ENCODE assay signal across 12 cellular contexts in the genomic region with DNA sequence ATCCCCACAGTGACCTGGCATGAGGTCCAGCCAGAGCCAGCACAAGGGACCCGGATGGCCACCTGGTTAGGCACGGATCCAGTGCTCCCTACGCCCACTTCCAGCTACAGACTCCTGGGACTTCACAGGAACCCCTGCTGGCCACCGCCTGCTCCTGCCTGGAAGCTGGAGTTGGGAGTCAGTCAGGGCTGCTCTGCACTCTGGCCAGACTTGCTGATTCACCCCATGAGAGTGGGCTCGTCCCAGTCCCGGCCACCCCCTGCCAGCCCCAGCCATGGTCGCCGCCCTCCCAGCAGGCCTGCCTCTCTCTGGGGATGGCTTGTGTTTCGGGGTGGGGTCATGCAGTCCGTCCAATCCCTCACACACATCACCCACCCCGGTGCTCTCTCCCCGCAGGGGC.
DNase-seq lines count a peak whose midpoint lies in the region; ATAC-seq lines count a peak whose summit lies in the region.
"Had no signal": no experiment of that assay in that cellular context is flagged by ENCODE, and none has a peak within 500 bp of the region (broad histone marks: within the 10 kb centered on the region; RNA-seq: fewer than 3 reads in every experiment).

No MANE protein-coding gene starts in this region.

- H3K27ac Mint-ChIP-seq in activated T-helper 1 cell treated with anti-CD3 and anti-CD28 coated beads, Interleukin-12 subunit alpha, Interleukin-12 subunit beta, Interleukin-2, Interleukin-4 antibody, amounts not matched to agents 30 ng/mL and 10 ng/mL and 1 ng/mL, durations not matched to agents 14 hours and 24 hours and 36 hours: no peak overlapping the region
- H3K27ac Mint-ChIP-seq: memory B cell had no signal

- peak overlapping the region; percentile 7 for H3K9ac ChIP-seq in neuronal stem cell (ENCODE audit: low read depth, low read length, poor library complexity)

- no CpG with 5 or more reads among the region's 12 CpGs for WGBS in neuronal stem cell (ENCODE audit: extremely low coverage in 2 of 2, insufficient read length in 2 of 2, insufficient replicate concordance in 1 of 2), 2 donors

- peak overlapping the region; percentile 12 for H3K14ac ChIP-seq in neuronal stem cell (ENCODE audit: low read length)

- H3K4ac ChIP-seq in neuronal stem cell (ENCODE audit: low read length): peak overlapping the region; percentile 86

- no peak overlapping the region for H2AFZ ChIP-seq in neuronal stem cell (ENCODE audit: low read length)

- peak overlapping the region; percentile 46 for H2BK15ac ChIP-seq in neuronal stem cell (ENCODE audit: low read length)

- intact Hi-C loops in Right ventricle myocardium superior (cut with DNase I): no loop called here
- intact Hi-C loops in activated T-helper 1 cell treated with anti-CD3 and anti-CD28 coated beads, Interleukin-12 subunit alpha, Interleukin-12 subunit beta, Interleukin-2, Interleukin-4 antibody, amounts not matched to agents 30 ng/mL and 10 ng/mL and 1 ng/mL, durations not matched to agents 14 hours and 24 hours and 36 hours (cut with micrococcal nuclease): no loop called here

- H2BK5ac ChIP-seq in neuronal stem cell (ENCODE audit: low read length): peak overlapping the region; percentile 73

- H3K27me3 Mint-ChIP-seq in activated T-helper 1 cell treated with anti-CD3 and anti-CD28 coated beads, Interleukin-12 subunit alpha, Interleukin-12 subunit beta, Interleukin-2, Interleukin-4 antibody, amounts not matched to agents 30 ng/mL and 10 ng/mL and 1 ng/mL, durations not matched to agents 14 hours and 24 hours and 36 hours (ENCODE audit: insufficient read depth): no peaks in the 10 kb centered on the region

- no peaks in the 10 kb centered on the region for H3K36me3 Mint-ChIP-seq in activated T-helper 1 cell treated with anti-CD3 and anti-CD28 coated beads, Interleukin-12 subunit alpha, Interleukin-12 subunit beta, Interleukin-2, Interleukin-4 antibody, amounts not matched to agents 30 ng/mL and 10 ng/mL and 1 ng/mL, durations not matched to agents 14 hours and 24 hours and 36 hours (ENCODE audit: low read depth)
- H3K36me3 Mint-ChIP-seq: memory B cell had no signal

- H3K9me3 ChIP-seq in neuronal stem cell (replicated peaks in 1 of 2; ENCODE audit: control insufficient read depth in 2 of 2, insufficient read depth in 1 of 2, low read depth in 1 of 2, low read length in 2 of 2): peaks cover 0 to 11% of the 10 kb centered on the region in 2 donors

- H4K91ac ChIP-seq in neuronal stem cell (ENCODE audit: low read depth, low read length, poor library complexity): peak overlapping the region; percentile 68

- peak overlapping the region; percentile 40 for H2BK120ac ChIP-seq in neuronal stem cell (ENCODE audit: low read depth, low read length)

- peak; percentile 51 for ATAC-seq in Right ventricle myocardium superior (ENCODE audit: poor library complexity)

- H3K27me3 ChIP-seq in neuronal stem cell (ENCODE audit: control insufficient read depth in 3 of 3, insufficient read depth in 3 of 3, low read depth in 1 of 3, low read length in 3 of 3): no peaks in the 10 kb centered on the region

- peak overlapping the region; percentile 4 for H2BK12ac ChIP-seq in neuronal stem cell (ENCODE audit: low read length)

- H3K18ac ChIP-seq in neuronal stem cell (ENCODE audit: low read length): peak overlapping the region; percentile 85

- H4K8ac ChIP-seq in neuronal stem cell (ENCODE audit: low read depth, low read length): no peak overlapping the region

- peak; percentile 31 for DNase-seq in NCI-H1092 treated with DMSO at 0.1 percent for 48 hours (lab: John Stamatoyannopoulos, UW)
- DNase-seq in NCI-H1092 (lab: John Stamatoyannopoulos, UW): no peak
- DNase-seq in Right ventricle myocardium superior: peak; percentile 61
- DNase-seq in neuronal stem cell (ENCODE audit: low spot score): no peak
- peak; percentile 49 for DNase-seq in ureter (ENCODE audit: low spot score)
- no peak for DNase-seq in activated T-helper 1 cell treated with anti-CD3 and anti-CD28 coated beads, Interleukin-12 subunit alpha, Interleukin-12 subunit beta, Interleukin-2, Interleukin-4 antibody, amounts not matched to agents 30 ng/mL and 10 ng/mL and 1 ng/mL, durations not matched to agents 14 hours and 24 hours and 36 hours (ENCODE audit: low spot score)
- no peak for DNase-seq in NCI-H526 treated with DMSO at 0.1 percent for 48 hours (lab: John Stamatoyannopoulos, UW)
- no peak for DNase-seq in SKM-1 (lab: John Stamatoyannopoulos, UW; ENCODE audit: unreplicated experiment)
- DNase-seq: stimulated activated CD4-positive, alpha-beta T cell treated with anti-CD3 and anti-CD28 coated beads, Interleukin-15, amount 100 ng/mL, for 24 hours; trophoblast cell had no signal

- H3K36me3 ChIP-seq in neuronal stem cell (replicated peaks in 1 of 2; ENCODE audit: control insufficient read depth in 2 of 2, insufficient read depth in 2 of 2, low read length in 2 of 2): no peaks in the 10 kb centered on the region

- H3K27ac ChIP-seq in neuronal stem cell (replicated peaks; ENCODE audit: low read length): no peak overlapping the region

- H3K4me3 Mint-ChIP-seq in activated T-helper 1 cell treated with anti-CD3 and anti-CD28 coated beads, Interleukin-12 subunit alpha, Interleukin-12 subunit beta, Interleukin-2, Interleukin-4 antibody, amounts not matched to agents 30 ng/mL and 10 ng/mL and 1 ng/mL, durations not matched to agents 14 hours and 24 hours and 36 hours: no peak overlapping the region
- H3K4me3 Mint-ChIP-seq: memory B cell had no signal

- H3K23ac ChIP-seq in neuronal stem cell (ENCODE audit: low read depth, low read length, poor library complexity): no peak overlapping the region

- no peaks in the 10 kb centered on the region for H3K4me1 Mint-ChIP-seq in activated T-helper 1 cell treated with anti-CD3 and anti-CD28 coated beads, Interleukin-12 subunit alpha, Interleukin-12 subunit beta, Interleukin-2, Interleukin-4 antibody, amounts not matched to agents 30 ng/mL and 10 ng/mL and 1 ng/mL, durations not matched to agents 14 hours and 24 hours and 36 hours (ENCODE audit: low read depth)
- H3K4me1 Mint-ChIP-seq: memory B cell had no signal

- H3K9me3 Mint-ChIP-seq in activated T-helper 1 cell treated with anti-CD3 and anti-CD28 coated beads, Interleukin-12 subunit alpha, Interleukin-12 subunit beta, Interleukin-2, Interleukin-4 antibody, amounts not matched to agents 30 ng/mL and 10 ng/mL and 1 ng/mL, durations not matched to agents 14 hours and 24 hours and 36 hours: peaks cover 5% of the 10 kb centered on the region

- peaks cover 2% of the 10 kb centered on the region for H3K79me1 ChIP-seq in neuronal stem cell (ENCODE audit: low read depth, low read length)

- H2AK5ac ChIP-seq in neuronal stem cell (ENCODE audit: low read depth, low read length): peak overlapping the region; percentile 77

- no peak overlapping the region for H3K4me2 ChIP-seq in neuronal stem cell (ENCODE audit: insufficient read depth, low read length, poor library complexity, severe bottlenecking)

- no peak overlapping the region for H3K4me3 ChIP-seq in neuronal stem cell (ENCODE audit: low read length in 2 of 2)
- H3K4me3 ChIP-seq: SK-N-MC had no signal

- peaks cover 0 to 14% of the 10 kb centered on the region in 2 donors for H3K4me1 ChIP-seq in neuronal stem cell (ENCODE audit: control insufficient read depth in 2 of 2, insufficient read depth in 1 of 2, low read depth in 1 of 2, low read length in 2 of 2)

Comparison
In these comparisons a context has a peak if more than half of its experiments do, and no peak if none do; other contexts are left out.
1. DNase-seq: peak in NCI-H1092 treated with DMSO at 0.1 percent for 48 hours (single experiment), Right ventricle myocardium superior (single experiment) and ureter (single experiment); none in NCI-H1092 (single experiment), neuronal stem cell (single experiment), activated T-helper 1 cell treated with anti-CD3 and anti-CD28 coated beads, Interleukin-12 subunit alpha, Interleukin-12 subunit beta, Interleukin-2, Interleukin-4 antibody, amounts not matched to agents 30 ng/mL and 10 ng/mL and 1 ng/mL, durations not matched to agents 14 hours and 24 hours and 36 hours (single experiment), NCI-H526 treated with DMSO at 0.1 percent for 48 hours (single experiment) and SKM-1 (single experiment).